ENCODE assay signal across 11 cellular contexts in the genomic region with DNA sequence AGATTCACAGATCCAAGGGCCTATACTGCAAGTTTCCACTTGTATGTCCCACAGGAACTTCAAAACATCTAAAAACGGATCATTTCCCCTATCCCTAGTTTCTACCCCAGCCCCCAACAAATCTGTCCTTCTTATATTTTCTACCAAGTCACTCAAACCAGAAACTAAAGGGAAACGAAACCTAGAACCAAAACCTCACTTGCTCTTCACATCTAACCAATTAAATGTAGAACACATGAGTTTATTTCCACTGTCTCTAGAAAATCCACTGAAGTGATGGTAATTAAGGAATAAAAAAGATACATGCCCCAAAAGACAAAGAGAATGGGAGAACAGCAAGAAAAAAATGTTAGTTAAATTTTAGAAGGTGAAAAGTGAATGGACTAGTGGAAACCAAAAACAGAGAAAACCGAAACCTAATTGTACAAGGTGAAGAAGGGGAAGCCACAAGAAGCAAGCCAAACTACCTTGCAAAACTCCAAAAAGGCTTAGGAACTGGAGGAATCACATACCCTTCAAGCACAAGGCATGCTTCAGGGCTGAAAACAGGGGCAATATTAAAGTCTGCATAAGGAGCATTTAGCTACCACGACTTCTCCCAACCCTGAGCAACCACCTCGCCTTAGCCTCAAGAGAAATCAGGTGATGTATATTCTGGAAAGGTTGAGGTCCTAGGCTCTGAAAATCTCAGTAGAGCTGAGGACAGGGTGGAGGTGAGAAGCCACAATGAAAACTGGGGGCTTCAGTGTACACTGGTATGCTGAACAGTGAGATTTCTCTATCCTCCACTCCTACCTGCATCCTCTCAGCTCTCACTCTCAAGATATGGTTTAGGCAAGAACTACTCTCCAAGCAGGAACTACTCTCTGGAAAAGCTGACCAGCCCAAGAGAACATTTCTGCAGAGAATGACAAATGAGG. TPM values are rescaled to one million over a fixed set of nuclear protein-coding genes. Genes with fewer than 3 reads are reported as not detected.
DNase-seq lines count a peak whose midpoint lies in the region; ATAC-seq and TF ChIP-seq lines count a peak whose summit lies in the region.
"Had no signal": no experiment of that assay in that cellular context is flagged by ENCODE, and none has a peak within 500 bp of the region (broad histone marks: within the 10 kb centered on the region; RNA-seq: fewer than 3 reads in every experiment).

No MANE protein-coding gene starts in this region.

- ATAC-seq in GM19035 (IDR thresholded peaks at IDR 0.05; ENCODE audit: unreplicated experiment) (peak; percentile 73), HG02870 (IDR thresholded peaks at IDR 0.05; ENCODE audit: unreplicated experiment) (peak; percentile 85), omental fat pad (ENCODE audit: low FRiP score) (no peak)

- DNase-seq in Ammon's horn (ENCODE audit: low spot score) (peak; percentile 31), NOMO-1 treated with DMSO at 0.1 percent for 48 hours (lab: John Stamatoyannopoulos, UW; ENCODE audit: unreplicated experiment) (peak; percentile 89), omental fat pad (ENCODE audit: low spot score) (no peak), NCI-H748 (lab: John Stamatoyannopoulos, UW; ENCODE audit: unreplicated experiment) (no peak), NCI-H187 treated with DMSO at 0.1 percent for 48 hours (lab: John Stamatoyannopoulos, UW) (no peak), kidney tubule cell (ENCODE audit: low spot score) (no peak)
- DNase-seq: activated CD4-positive, CD25-positive, alpha-beta regulatory T cell treated with anti-CD3 and anti-CD28 coated beads, Interleukin-2, amount 50 U/mL, for 72 hours; BE2C; HCEC 1CT had no signal

- no peak for TF ChIP-seq CTCF in omental fat pad (IDR thresholded peaks at IDR 0.05)

RNA-seq across cellular contexts. Expression of a gene that starts 11.1 kb away (rescaled TPM):
- 10 to 100 TPM; 14.6 to 23.5 (median 17.2) TPM for total RNA-seq in omental fat pad

RNA-seq across cellular contexts. Expression of a gene that starts 40.3 kb away (rescaled TPM):
- 100 to 1,000 TPM in 3 of 4 donors, 10 to 100 TPM in 1; 94.6 to 269 (median 151) TPM for total RNA-seq in omental fat pad

Comparison
In these comparisons a context has a peak if more than half of its experiments do, and no peak if none do; other contexts are left out.
1. DNase-seq: peak in Ammon's horn (single experiment) and NOMO-1 treated with DMSO at 0.1 percent for 48 hours (single experiment); none in omental fat pad (single experiment), NCI-H748 (single experiment), NCI-H187 treated with DMSO at 0.1 percent for 48 hours (single experiment) and kidney tubule cell (single experiment).